ENCODE assay signal across 8 cellular contexts in the genomic region with DNA sequence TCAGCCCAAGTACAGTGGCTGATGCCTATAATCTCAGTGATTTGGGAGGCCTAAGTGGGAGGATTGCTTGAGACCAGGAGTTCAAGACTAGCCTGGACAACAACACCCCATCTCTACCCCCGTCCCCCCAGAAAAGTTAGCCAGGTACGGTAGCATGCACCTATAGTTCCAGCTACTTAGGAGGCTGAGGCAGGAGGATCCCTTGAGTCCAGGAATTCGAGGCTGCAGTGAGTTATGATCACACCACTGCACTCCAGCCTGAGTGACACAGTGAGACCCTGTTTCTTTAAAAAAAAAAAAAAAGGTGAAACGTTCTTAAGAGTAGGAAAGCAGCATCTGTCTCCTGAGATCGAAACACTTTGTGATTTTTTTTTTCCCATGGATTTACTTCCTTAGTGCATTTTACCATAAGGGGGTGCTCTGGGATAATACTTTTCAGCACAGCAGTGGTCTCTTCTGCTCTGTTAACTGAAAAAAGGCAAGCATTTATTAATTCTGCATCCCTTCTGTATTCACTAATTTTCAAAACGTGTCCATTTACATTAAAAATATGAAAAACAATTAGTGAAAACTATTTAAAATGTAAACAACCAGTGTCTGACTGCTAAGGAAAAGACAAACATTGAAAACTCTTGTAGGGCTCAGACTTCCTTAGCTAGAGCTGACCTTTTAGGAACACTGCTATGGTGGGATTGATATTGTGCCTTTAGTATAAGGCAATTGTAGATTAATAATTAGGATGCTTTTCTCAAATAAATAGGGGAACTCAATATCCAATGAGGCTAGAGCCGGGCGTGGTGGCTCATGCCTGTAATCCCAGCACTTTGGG. TPM values are rescaled to one million over a fixed set of nuclear protein-coding genes. Genes with fewer than 3 reads are reported as not detected.
A peak's percentile ranks its signal among the peaks of the same experiment; 100 is the strongest.
DNase-seq lines count a peak whose midpoint lies in the region; ATAC-seq and TF ChIP-seq lines count a peak whose summit lies in the region.
"Had no signal": no experiment of that assay in that cellular context is flagged by ENCODE, and none has a peak within 500 bp of the region (broad histone marks: within the 10 kb centered on the region; RNA-seq: fewer than 3 reads in every experiment).

No MANE protein-coding gene starts in this region.

- intact Hi-C loops in PC-9 (cut with micrococcal nuclease; ENCODE audit: unreplicated experiment) = loop anchor here (1.0 to 10.0 kb wide), 5 partner anchors 40 to 265 kb away; no protein-coding TSS in a partner anchor

- peak; percentile 24 for DNase-seq in HuH-7 (ENCODE audit: low spot score)
- DNase-seq in PC-9 = peak in 1 of 2 experiments; percentile 56
- DNase-seq in smooth muscle cell (lab: John Stamatoyannopoulos, UW; ENCODE audit: unreplicated experiment) = no peak
- DNase-seq: naive B cell had no signal

- TF ChIP-seq CTCF in PC-9 (conservative IDR thresholded peaks at IDR 0.05) = peak; percentile 66
- peak; percentile 29 to 63 (median 59) for TF ChIP-seq CTCF in gastroesophageal sphincter (IDR thresholded peaks at IDR 0.05)
- TF ChIP-seq CTCF in smooth muscle cell (IDR thresholded peaks at IDR 0.05; ENCODE audit: borderline replicate concordance, insufficient read depth, poor library complexity, severe bottlenecking) = peak; percentile 48

- TF ChIP-seq EP300 in gastroesophageal sphincter (IDR thresholded peaks at IDR 0.05) = no peak

- H3K9me2 ChIP-seq in PC-9 (ENCODE audit: insufficient read depth) = no peaks in the 10 kb centered on the region

- H3K4me3 ChIP-seq in PC-9 (no peak overlapping the region), gastroesophageal sphincter (no peak overlapping the region), smooth muscle cell (no peak overlapping the region)

- H3K36me3 ChIP-seq in PC-9 (ENCODE audit: low read depth) = no peaks in the 10 kb centered on the region
- no peaks in the 10 kb centered on the region for H3K36me3 ChIP-seq in gastroesophageal sphincter
- no peaks in the 10 kb centered on the region for H3K36me3 ChIP-seq in smooth muscle cell (ENCODE audit: low read depth)

- H3K9ac ChIP-seq in smooth muscle cell (ENCODE audit: low read depth) = no peak overlapping the region

- no peaks in the 10 kb centered on the region for H3K79me2 ChIP-seq in PC-9 (ENCODE audit: low read depth)
- H3K79me2 ChIP-seq in smooth muscle cell (ENCODE audit: low read depth) = no peaks in the 10 kb centered on the region

- no peaks in the 10 kb centered on the region for H3K27me3 ChIP-seq in PC-9 (ENCODE audit: insufficient read depth, low read depth)
- no peaks in the 10 kb centered on the region for H3K27me3 ChIP-seq in gastroesophageal sphincter
- no peaks in the 10 kb centered on the region for H3K27me3 ChIP-seq in smooth muscle cell (ENCODE audit: low read depth)

- no TSS peak for BruUV-seq in PC-9 (replicated peaks; lab: Mats Ljungman, UMichigan)

- no peak for TF ChIP-seq POLR2A in gastroesophageal sphincter (IDR thresholded peaks at IDR 0.05)

- WGBS in gastroesophageal sphincter (ENCODE audit: low coverage in 1 of 2), 2 donors = 35 to 48% methylated on average over 6 to 7 of the region's 8 CpGs
- WGBS in smooth muscle cell (ENCODE audit: low lambda C conversion rate) = 54% methylated on average over 8 of the region's 8 CpGs

- CTCF ChIA-PET in PC-9 (lab: Charles Lee) = interaction anchor here (0.5 to 0.7 kb wide), 4 partner anchors 20 to 476 kb away, joined by 3 to 5 read pairs (median 4); no protein-coding TSS in a partner anchor

- H3K9me3 ChIP-seq in PC-9 (ENCODE audit: insufficient read depth, low read depth) = no peaks in the 10 kb centered on the region
- no peaks in the 10 kb centered on the region for H3K9me3 ChIP-seq in gastroesophageal sphincter
- no peaks in the 10 kb centered on the region for H3K9me3 ChIP-seq in smooth muscle cell (replicated peaks; ENCODE audit: low read depth)

- POLR2A ChIA-PET in PC-9 (lab: Charles Lee; ENCODE audit: unreplicated experiment) = interaction anchor here (0.5 kb wide), 1 partner anchor 150 kb away, joined by 9 read pairs; no protein-coding TSS in a partner anchor

- no peak overlapping the region for H3K4me2 ChIP-seq in PC-9
- H3K4me2 ChIP-seq in smooth muscle cell = no peak overlapping the region

- H3K4me1 ChIP-seq in PC-9 (replicated peaks; ENCODE audit: insufficient read depth) (0 out of 2 replicates have a peak, but pooled peaks cover 6% of the 10 kb centered on the region), gastroesophageal sphincter (no peaks in the 10 kb centered on the region), smooth muscle cell (ENCODE audit: low read depth) (no peaks in the 10 kb centered on the region)

- ATAC-seq in gastroesophageal sphincter (no peak), HG02852 (IDR thresholded peaks at IDR 0.05; ENCODE audit: unreplicated experiment) (no peak), GM19452 (IDR thresholded peaks at IDR 0.05; ENCODE audit: unreplicated experiment) (no peak), GM21723 (IDR thresholded peaks at IDR 0.05; ENCODE audit: unreplicated experiment) (no peak)

- no peak overlapping the region for H2AFZ ChIP-seq in PC-9
- H2AFZ ChIP-seq in smooth muscle cell (ENCODE audit: low read depth) = no peak overlapping the region

- no peak overlapping the region; the same call in 1 of the 2 replicates for H3K27ac ChIP-seq in PC-9
- H3K27ac ChIP-seq in gastroesophageal sphincter = no peak overlapping the region
- H3K27ac ChIP-seq in smooth muscle cell (ENCODE audit: low read depth) = no peak overlapping the region

- no peaks in the 10 kb centered on the region for H4K20me1 ChIP-seq in PC-9 (ENCODE audit: insufficient read depth)
- H4K20me1 ChIP-seq in smooth muscle cell (ENCODE audit: low read depth) = no peaks in the 10 kb centered on the region

- H3F3A ChIP-seq in PC-9 (ENCODE audit: insufficient read depth, low read depth) (peaks cover 9% of the 10 kb centered on the region; the same call in 1 of the 2 replicates), smooth muscle cell (ENCODE audit: low read depth) (no peaks in the 10 kb centered on the region)

RNA-seq across cellular contexts. Expression of a gene that starts 31.2 kb away (rescaled TPM):
- total RNA-seq in PC-9 (2021) = 1.0 and 1.3 TPM in 2 replicates
- 1 to 10 TPM; 5.9 to 9.7 (median 6.0) TPM for total RNA-seq in gastroesophageal sphincter
- total RNA-seq in smooth muscle cell = not detected in 2 replicates
- 0.10 and 0.14 TPM in 2 replicates for polyA plus RNA-seq in smooth muscle cell
